8 cellular contexts compared by ENCODE assay signal in genomic region chr9:134443169-134444039, GRCh38.
DNase-seq lines count a peak whose midpoint lies in the region; ATAC-seq and TF ChIP-seq lines count a peak whose summit lies in the region.

No MANE protein-coding gene starts in this region.

- no peak overlapping the region for H3K27ac ChIP-seq in CD4-positive, alpha-beta memory T cell (ENCODE audit: low read depth, low read length)
- no peak overlapping the region for H3K27ac ChIP-seq in fibroblast of lung (ENCODE audit: insufficient read depth, low read length)
- H3K27ac ChIP-seq in neural cell (ENCODE audit: low read length): no peak overlapping the region

- H3K36me3 ChIP-seq in CD4-positive, alpha-beta memory T cell (ENCODE audit: insufficient read depth, low read length): no peaks in the 10 kb centered on the region
- H3K36me3 ChIP-seq in fibroblast of lung (ENCODE audit: control insufficient read depth, insufficient read depth, low read length) (no peaks in the 10 kb centered on the region), neural cell (ENCODE audit: insufficient read depth, low read length) (no peaks in the 10 kb centered on the region)

- H3K4me1 Mint-ChIP-seq in CD4-positive, alpha-beta memory T cell: peaks cover 8 to 22% (median 14%) of the 10 kb centered on the region in 4 donors
- H3K4me1 Mint-ChIP-seq in activated T-helper 1 cell treated with anti-CD3 and anti-CD28 coated beads, Interleukin-12 subunit alpha, Interleukin-12 subunit beta, Interleukin-2, Interleukin-4 antibody, amounts not matched to agents 30 ng/mL and 10 ng/mL and 1 ng/mL, durations not matched to agents 14 hours and 24 hours and 36 hours (ENCODE audit: low read depth): no peaks in the 10 kb centered on the region

- no peak overlapping the region for H3K4me3 ChIP-seq in CD4-positive, alpha-beta memory T cell (ENCODE audit: low read length in 2 of 2)
- H3K4me3 ChIP-seq in fibroblast of lung (replicated peaks in 1 of 4; ENCODE audit: control extremely low read depth in 1 of 4, insufficient read depth in 1 of 4, low read depth in 3 of 4, low read length in 4 of 4) (no peak overlapping the region), neural cell (ENCODE audit: low read length) (no peak overlapping the region)

- no peaks in the 10 kb centered on the region for H3K9me2 ChIP-seq in neural cell (ENCODE audit: insufficient read depth, low read length)

- ATAC-seq in GM21360 (IDR thresholded peaks at IDR 0.05; ENCODE audit: unreplicated experiment): peak; percentile 77

- peak overlapping the region; percentile 47 to 81 (median 70) for H3K27ac Mint-ChIP-seq in CD4-positive, alpha-beta memory T cell
- no peak overlapping the region for H3K27ac Mint-ChIP-seq in activated T-helper 1 cell treated with anti-CD3 and anti-CD28 coated beads, Interleukin-12 subunit alpha, Interleukin-12 subunit beta, Interleukin-2, Interleukin-4 antibody, amounts not matched to agents 30 ng/mL and 10 ng/mL and 1 ng/mL, durations not matched to agents 14 hours and 24 hours and 36 hours

- TF ChIP-seq EP300 in neural cell (conservative IDR thresholded peaks at IDR 0.05; ENCODE audit: poor library complexity, severe bottlenecking): no peak

- peak overlapping the region in 2 of 8 donors; percentile 31 to 43 for H3K4me3 Mint-ChIP-seq in CD4-positive, alpha-beta memory T cell
- H3K4me3 Mint-ChIP-seq in activated T-helper 1 cell treated with anti-CD3 and anti-CD28 coated beads, Interleukin-12 subunit alpha, Interleukin-12 subunit beta, Interleukin-2, Interleukin-4 antibody, amounts not matched to agents 30 ng/mL and 10 ng/mL and 1 ng/mL, durations not matched to agents 14 hours and 24 hours and 36 hours: no peak overlapping the region

- DNase-seq in CD4-positive, alpha-beta memory T cell: peak; percentile 84 to 94 (median 86)
- DNase-seq in KG1 (lab: John Stamatoyannopoulos, UW): peak; percentile 32
- DNase-seq in RPMI8226: peak; percentile 95
- DNase-seq in activated T-helper 1 cell treated with anti-CD3 and anti-CD28 coated beads, Interleukin-12 subunit alpha, Interleukin-12 subunit beta, Interleukin-2, Interleukin-4 antibody, amounts not matched to agents 30 ng/mL and 10 ng/mL and 1 ng/mL, durations not matched to agents 14 hours and 24 hours and 36 hours (ENCODE audit: low spot score): peak; percentile 79
- DNase-seq in fibroblast of lung (ENCODE audit: low read depth in 2 of 2): peak; percentile 83 to 93
- DNase-seq in stimulated activated naive CD4-positive, alpha-beta T cell (lab: John Stamatoyannopoulos, UW): peak; percentile 64 to 85 (median 74)

- no peaks in the 10 kb centered on the region for H3K36me3 Mint-ChIP-seq in CD4-positive, alpha-beta memory T cell
- H3K36me3 Mint-ChIP-seq in activated T-helper 1 cell treated with anti-CD3 and anti-CD28 coated beads, Interleukin-12 subunit alpha, Interleukin-12 subunit beta, Interleukin-2, Interleukin-4 antibody, amounts not matched to agents 30 ng/mL and 10 ng/mL and 1 ng/mL, durations not matched to agents 14 hours and 24 hours and 36 hours (ENCODE audit: low read depth): no peaks in the 10 kb centered on the region

- H4K20me1 ChIP-seq in fibroblast of lung (ENCODE audit: control insufficient read depth, extremely low read depth, insufficient read depth, low read length) (no peaks in the 10 kb centered on the region), neural cell (ENCODE audit: insufficient read depth) (no peaks in the 10 kb centered on the region)

- H3K4me2 ChIP-seq in fibroblast of lung (ENCODE audit: extremely low read depth, insufficient read depth, low read length) (peak overlapping the region; percentile 44), neural cell (ENCODE audit: low read length) (no peak overlapping the region)

- H3K79me2 ChIP-seq in fibroblast of lung (ENCODE audit: control insufficient read depth, insufficient read depth, low read length): no peaks in the 10 kb centered on the region
- no peaks in the 10 kb centered on the region for H3K79me2 ChIP-seq in neural cell (replicated peaks; ENCODE audit: insufficient read depth, low read length)

- H3F3A ChIP-seq in neural cell (ENCODE audit: insufficient read depth, low read length, poor library complexity, severe bottlenecking): no peaks in the 10 kb centered on the region

- H3K4me1 ChIP-seq in CD4-positive, alpha-beta memory T cell (ENCODE audit: insufficient read depth, low read length): peaks cover 17% of the 10 kb centered on the region
- peaks cover 16% of the 10 kb centered on the region for H3K4me1 ChIP-seq in fibroblast of lung (ENCODE audit: control insufficient read depth, extremely low read depth, insufficient read depth, low read length)

- H3K27me3 Mint-ChIP-seq in CD4-positive, alpha-beta memory T cell: no peaks in the 10 kb centered on the region
- H3K27me3 Mint-ChIP-seq in activated T-helper 1 cell treated with anti-CD3 and anti-CD28 coated beads, Interleukin-12 subunit alpha, Interleukin-12 subunit beta, Interleukin-2, Interleukin-4 antibody, amounts not matched to agents 30 ng/mL and 10 ng/mL and 1 ng/mL, durations not matched to agents 14 hours and 24 hours and 36 hours (ENCODE audit: insufficient read depth): peaks cover 9% of the 10 kb centered on the region

- H3K9ac ChIP-seq in fibroblast of lung (ENCODE audit: insufficient read depth, low read length): no peak overlapping the region
- H3K9ac ChIP-seq in neural cell (ENCODE audit: low read length): peak overlapping the region; percentile 3

- peak; percentile 92 to 96 for TF ChIP-seq CTCF in fibroblast of lung (conservative IDR thresholded peaks at IDR 0.05 in 1 of 2, IDR thresholded peaks at IDR 0.05 in 1 of 2; ENCODE audit: low read depth in 1 of 2, low read length in 2 of 2)
- TF ChIP-seq CTCF in neural cell (IDR thresholded peaks at IDR 0.05; ENCODE audit: poor library complexity, severe bottlenecking): peak; percentile 98

- H3K27me3 ChIP-seq in CD4-positive, alpha-beta memory T cell (ENCODE audit: insufficient read depth, low read length): no peaks in the 10 kb centered on the region
- H3K27me3 ChIP-seq in fibroblast of lung (ENCODE audit: control insufficient read depth, insufficient read depth, low read length) (peaks cover 3% of the 10 kb centered on the region), neural cell (ENCODE audit: insufficient read depth, low read depth, low read length) (no peaks in the 10 kb centered on the region)

- CTCF ChIA-PET in CD4-positive, alpha-beta memory T cell (lab: Charles Lee; ENCODE audit: partially characterized antibody): interaction anchor here (0.6 to 3.0 kb wide), 24 partner anchors 10 to 280 kb away, joined by 3 to 60 read pairs (median 5); no protein-coding TSS in a partner anchor

- no peaks in the 10 kb centered on the region for H3K9me3 ChIP-seq in CD4-positive, alpha-beta memory T cell (ENCODE audit: control insufficient read depth in 1 of 2, low read length in 2 of 2)
- H3K9me3 ChIP-seq in fibroblast of lung (ENCODE audit: control insufficient read depth, insufficient read depth, low read depth, low read length) (no peaks in the 10 kb centered on the region), neural cell (ENCODE audit: low read length) (no peaks in the 10 kb centered on the region)

- TF ChIP-seq RAD21 in neural cell (conservative IDR thresholded peaks at IDR 0.05): peak; percentile 98

- H3K9me3 Mint-ChIP-seq in CD4-positive, alpha-beta memory T cell: peaks cover 0 to 2% (median 0%) of the 10 kb centered on the region in 8 donors
- H3K9me3 Mint-ChIP-seq in activated T-helper 1 cell treated with anti-CD3 and anti-CD28 coated beads, Interleukin-12 subunit alpha, Interleukin-12 subunit beta, Interleukin-2, Interleukin-4 antibody, amounts not matched to agents 30 ng/mL and 10 ng/mL and 1 ng/mL, durations not matched to agents 14 hours and 24 hours and 36 hours: peaks cover 5% of the 10 kb centered on the region

- POLR2A ChIA-PET in CD4-positive, alpha-beta memory T cell (lab: Charles Lee; ENCODE audit: partially characterized antibody): interaction anchor here (0.8 to 1.8 kb wide), 11 partner anchors 13 to 308 kb away, joined by 3 to 13 read pairs (median 4); partner anchors contain the start of genes RNU6ATAC and WDR5

- intact Hi-C loops in CD4-positive, alpha-beta memory T cell (cut with micrococcal nuclease): loop anchor here (1.0 to 5.0 kb wide), 4 partner anchors 53 to 376 kb away; partner anchors contain the start of gene BRD3
- intact Hi-C loops in activated T-helper 1 cell treated with anti-CD3 and anti-CD28 coated beads, Interleukin-12 subunit alpha, Interleukin-12 subunit beta, Interleukin-2, Interleukin-4 antibody, amounts not matched to agents 30 ng/mL and 10 ng/mL and 1 ng/mL, durations not matched to agents 14 hours and 24 hours and 36 hours (cut with micrococcal nuclease): loop anchor here (1.0 to 10.0 kb wide), 6 partner anchors 13 to 279 kb away; partner anchors contain the start of genes RNU6ATAC and RXRA

- H2AFZ ChIP-seq in fibroblast of lung (ENCODE audit: low read length) (no peak overlapping the region), neural cell (ENCODE audit: low read depth, low read length) (no peak overlapping the region)

TF ChIP-seq in neural cell, 6 proteins besides CTCF, POLR2A, EP300 and RAD21:
- TF ChIP-seq SMC3 (conservative IDR thresholded peaks at IDR 0.05; ENCODE audit: poor library complexity): peak; percentile 99
- no peak for TF ChIP-seq REST (IDR thresholded peaks at IDR 0.05; ENCODE audit: borderline replicate concordance)
- TF ChIP-seq MXI1 (conservative IDR thresholded peaks at IDR 0.05; ENCODE audit: poor library complexity, severe bottlenecking): peak; percentile 14

Comparison
In these comparisons a context has a peak if more than half of its experiments do, and no peak if none do; other contexts are left out.
1. DNase-seq: peak in every context shown above with its lines; median percentile 95 in RPMI8226; 88 in fibroblast of lung; 86 in CD4-positive, alpha-beta memory T cell; 79 in activated T-helper 1 cell treated with anti-CD3 and anti-CD28 coated beads, Interleukin-12 subunit alpha, Interleukin-12 subunit beta, Interleukin-2, Interleukin-4 antibody, amounts not matched to agents 30 ng/mL and 10 ng/mL and 1 ng/mL, durations not matched to agents 14 hours and 24 hours and 36 hours; 74 in stimulated activated naive CD4-positive, alpha-beta T cell; 32 in KG1.